In genomic region chr14:64878775-64879634, GRCh38 we compare ENCODE assay signal across 8 cellular contexts. TPM values are rescaled to one million over a fixed set of nuclear protein-coding genes. Genes with fewer than 3 reads are reported as not detected.
DNase-seq lines count a peak whose midpoint lies in the region; ATAC-seq and TF ChIP-seq lines count a peak whose summit lies in the region.

No MANE protein-coding gene starts in this region.

- CTCF ChIA-PET in CD4-positive, alpha-beta T cell (lab: Charles Lee) = interaction anchor here (0.9 to 3.9 kb wide), 3 partner anchors 13 to 56 kb away, joined by 3 to 19 read pairs (median 6); no protein-coding TSS in a partner anchor

- intact Hi-C loops in CD4-positive, alpha-beta T cell (cut with DNase I, micrococcal nuclease) = no loop called here
- intact Hi-C loops in spleen (cut with DNase I; ENCODE audit: low total_unique reads) = no loop called here

- peaks cover 8% of the 10 kb centered on the region for H3K4me1 Mint-ChIP-seq in CD4-positive, alpha-beta T cell (ENCODE audit: low read depth)
- peaks cover 4% of the 10 kb centered on the region; the same call in 1 of the 2 replicates for H3K4me1 Mint-ChIP-seq in HFFc6 (ENCODE audit: low read depth)

- peaks cover 26% of the 10 kb centered on the region for H3K27me3 ChIP-seq in CD4-positive, alpha-beta T cell (ENCODE audit: control insufficient read depth, insufficient read depth, low read length)
- H3K27me3 ChIP-seq in spleen (replicated peaks in 1 of 7) = peaks cover 0 to 59% (median 32%) of the 10 kb centered on the region in 7 donors

- no peak overlapping the region for H3K27ac Mint-ChIP-seq in CD4-positive, alpha-beta T cell
- H3K27ac Mint-ChIP-seq in HFFc6 = no peak overlapping the region

- POLR2A ChIA-PET in CD4-positive, alpha-beta T cell (lab: Charles Lee) = interaction anchor here (1.9 to 3.5 kb wide), 2 partner anchors 13 to 36 kb away, joined by 8 to 14 read pairs; partner anchors contain the start of gene CHURC1

- peaks cover 62% of the 10 kb centered on the region for H3K27me3 Mint-ChIP-seq in CD4-positive, alpha-beta T cell
- H3K27me3 Mint-ChIP-seq in HFFc6 (ENCODE audit: insufficient read depth) = peaks cover 60% of the 10 kb centered on the region

- H3K36me3 ChIP-seq in spleen = no peaks in the 10 kb centered on the region

- no peak overlapping the region for H3K27ac ChIP-seq in CD4-positive, alpha-beta T cell (ENCODE audit: low read depth, low read length)
- H3K27ac ChIP-seq in VCaP (peak overlapping the region; percentile 67), spleen (peak overlapping the region in 1 of 8 donors; percentile 2)

- H3K4me3 ChIP-seq in iPS-11a (ENCODE audit: low read depth, low read length) (peak overlapping the region; percentile 55), spleen (peak overlapping the region; percentile 60 to 86 (median 68))

- no peak for TF ChIP-seq POLR2A in spleen (IDR thresholded peaks at IDR 0.05)

- peaks cover 7 to 25% (median 17%) of the 10 kb centered on the region in 6 donors for H3K4me1 ChIP-seq in spleen

- H3K9me3 ChIP-seq in CD4-positive, alpha-beta T cell (ENCODE audit: control insufficient read depth, low read length) = no peaks in the 10 kb centered on the region
- H3K9me3 ChIP-seq in spleen = no peaks in the 10 kb centered on the region

- WGBS in spleen, 5 donors = 8 to 14% (median 12%) methylated on average over 26 to 43 of the region's 43 CpGs

- DNase-seq in CD4-positive, alpha-beta T cell = peak in 1 of 10 experiments; percentile 1
- DNase-seq in spleen = no peak
- DNase-seq in HFFc6 = no peak

- H3K4me3 Mint-ChIP-seq in CD4-positive, alpha-beta T cell = peak overlapping the region; percentile 68
- H3K4me3 Mint-ChIP-seq in HFFc6 = no peak overlapping the region

- no peak for ATAC-seq in CD4-positive, alpha-beta T cell (ENCODE audit: poor library complexity)
- ATAC-seq in HG02759 (IDR thresholded peaks at IDR 0.05; ENCODE audit: unreplicated experiment) = peak; percentile 7
- no peak for ATAC-seq in GM18868 (IDR thresholded peaks at IDR 0.05; ENCODE audit: unreplicated experiment)
- ATAC-seq in HG02852 (IDR thresholded peaks at IDR 0.05; ENCODE audit: unreplicated experiment) = no peak

- no peaks in the 10 kb centered on the region for H3K36me3 Mint-ChIP-seq in CD4-positive, alpha-beta T cell (ENCODE audit: low read depth)
- no peaks in the 10 kb centered on the region for H3K36me3 Mint-ChIP-seq in HFFc6 (ENCODE audit: low read depth)

- no peaks in the 10 kb centered on the region for H3K9me3 Mint-ChIP-seq in CD4-positive, alpha-beta T cell
- no peaks in the 10 kb centered on the region for H3K9me3 Mint-ChIP-seq in HFFc6

- TF ChIP-seq CTCF in CD4-positive, alpha-beta T cell (IDR thresholded peaks at IDR 0.05) = no peak
- TF ChIP-seq CTCF in VCaP (conservative IDR thresholded peaks at IDR 0.05) (no peak), spleen (IDR thresholded peaks at IDR 0.05 in 8 of 11, conservative IDR thresholded peaks at IDR 0.05 in 3 of 11) (no peak), HFFc6 (IDR thresholded peaks at IDR 0.05) (no peak)

RNA-seq across cellular contexts. Expression of gene SPTB, which starts 0.7 kb away (rescaled TPM):
- total RNA-seq in CD4-positive, alpha-beta T cell = under 1 TPM; 0.03 to 0.08 TPM
- total RNA-seq in spleen = 10 to 100 TPM in 1 of 7 donors, 1 to 10 TPM in 5, under 1 TPM in 1; 0.94 to 20.9 (median 4.6) TPM
- polyA plus RNA-seq in spleen = 1 to 10 TPM in 1 of 3 donors, under 1 TPM in 2; 0.06 to 1.6 (median 0.17) TPM
- total RNA-seq in HFFc6 (2021; fragmentation: NEBNext Ultra II Directional; extraction: Animal tissue kit (Norgen Biotek cat#: 25700)) = 1 to 10 TPM in 1 of 6 experiments, under 1 TPM in 5; 0.58 to 1.1 (median 0.72) TPM

RNA-seq across cellular contexts. Expression of gene CHURC1, which starts 35.2 kb away (rescaled TPM):
- 10 to 100 TPM; 50.1 to 54.0 TPM for total RNA-seq in CD4-positive, alpha-beta T cell
- total RNA-seq in spleen = 100 to 1,000 TPM in 3 of 7 donors, 10 to 100 TPM in 4; 59.2 to 135 (median 81.3) TPM
- polyA plus RNA-seq in spleen = 10 to 100 TPM; 34.0 to 41.3 (median 40.7) TPM
- total RNA-seq in HFFc6 (2021; fragmentation: NEBNext Ultra II Directional; extraction: Animal tissue kit (Norgen Biotek cat#: 25700)) = 10 to 100 TPM; 51.9 to 63.3 (median 59.2) TPM
